11 cellular contexts compared by ENCODE assay signal in genomic region chr2:134320930-134321329, GRCh38.
DNase-seq lines count a peak whose midpoint lies in the region; ATAC-seq and TF ChIP-seq lines count a peak whose summit lies in the region.
"Had no signal": no experiment of that assay in that cellular context is flagged by ENCODE, and none has a peak within 500 bp of the region (broad histone marks: within the 10 kb centered on the region; RNA-seq: fewer than 3 reads in every experiment).

No MANE protein-coding gene starts in this region.

- peaks cover 0 to 38% of the 10 kb centered on the region in 2 donors for H3K4me1 ChIP-seq in right atrium auricular region

- H3K27me3 ChIP-seq in right atrium auricular region (no peaks in the 10 kb centered on the region), dorsolateral prefrontal cortex (no peaks in the 10 kb centered on the region)
- H3K27me3 ChIP-seq: spleen had no signal

- no peaks in the 10 kb centered on the region for H3K27me3 Mint-ChIP-seq in activated B cell treated with CpG ODN at 0.5 μM for 24 hours

- CTCF ChIA-PET in activated B cell treated with CpG ODN at 0.5 μM for 24 hours (lab: Charles Lee) = interaction anchor here (1.2 kb wide), 1 partner anchor 90 kb away, joined by 3 read pairs; no protein-coding TSS in a partner anchor

- H3K27ac ChIP-seq in right atrium auricular region (no peak overlapping the region), dorsolateral prefrontal cortex (no peak overlapping the region)

- TF ChIP-seq CTCF in activated B cell treated with CpG ODN at 0.5 μM for 24 hours (IDR thresholded peaks at IDR 0.05) (no peak), right atrium auricular region (IDR thresholded peaks at IDR 0.05) (no peak), dorsolateral prefrontal cortex (IDR thresholded peaks at IDR 0.05 in 54 of 56, conservative IDR thresholded peaks at IDR 0.05 in 2 of 56; ENCODE audit: low read depth in 1 of 56, partially characterized antibody in 56 of 56) (no peak)

- peak overlapping the region; percentile 3; the same call in 1 of the 2 replicates for H3K4me3 ChIP-seq in Jurkat, Clone E6-1 (ENCODE audit: low read length)
- H3K4me3 ChIP-seq in right atrium auricular region = no peak overlapping the region
- H3K4me3 ChIP-seq in dorsolateral prefrontal cortex = no peak overlapping the region
- H3K4me3 ChIP-seq: spleen had no signal

- peak overlapping the region; percentile 65 for H3K27ac Mint-ChIP-seq in activated B cell treated with CpG ODN at 0.5 μM for 24 hours
- H3K27ac Mint-ChIP-seq in activated naive CD4-positive, alpha-beta T cell treated with anti-CD3 and anti-CD28 coated beads, Interleukin-2, amount 50 U/mL, for 72 hours = no peak overlapping the region

- H3K4me1 Mint-ChIP-seq in activated B cell treated with CpG ODN at 0.5 μM for 24 hours = peaks cover 90% of the 10 kb centered on the region

- H3K4me3 Mint-ChIP-seq in activated B cell treated with CpG ODN at 0.5 μM for 24 hours = no peak overlapping the region

- peak; percentile 36 for ATAC-seq in activated B cell treated with CpG ODN at 0.5 μM for 24 hours (ENCODE audit: low read depth)
- ATAC-seq in activated naive CD4-positive, alpha-beta T cell treated with anti-CD3 and anti-CD28 coated beads, Interleukin-2, amount 50 U/mL, for 72 hours = peak; percentile 60 to 77

- POLR2A ChIA-PET in activated B cell treated with CpG ODN at 0.5 μM for 24 hours (lab: Charles Lee) = no interaction called here

- DNase-seq in Jurkat, Clone E6-1 (ENCODE audit: low read depth, low spot score) = peak; percentile 82
- DNase-seq in activated B cell treated with CpG ODN at 0.5 μM for 24 hours (no peak), right atrium auricular region (ENCODE audit: low spot score) (no peak), dorsolateral prefrontal cortex (no peak), nucleus accumbens (lab: John Stamatoyannopoulos, UW) (no peak), HPDE6-E6E7 (ENCODE audit: extremely low spot score) (no peak)
- peak in 1 of 2 donors; percentile 8 for DNase-seq in activated naive CD4-positive, alpha-beta T cell treated with anti-CD3 and anti-CD28 coated beads, Interleukin-2, amount 50 U/mL, for 72 hours (ENCODE audit: low spot score in 2 of 2)
- peak; percentile 8 for DNase-seq in stimulated activated CD8-positive, alpha-beta memory T cell treated with anti-CD3 and anti-CD28 coated beads, Interleukin-7, amount 100 ng/mL, for 24 hours (ENCODE audit: low read depth)
- DNase-seq: NCI-H2227 treated with DMSO at 0.1 percent for 48 hours, spleen, trophoblast cell had no signal

- H3K36me3 Mint-ChIP-seq in activated B cell treated with CpG ODN at 0.5 μM for 24 hours (ENCODE audit: low read depth) = peaks cover 65% of the 10 kb centered on the region
- H3K36me3 Mint-ChIP-seq in activated naive CD4-positive, alpha-beta T cell treated with anti-CD3 and anti-CD28 coated beads, Interleukin-2, amount 50 U/mL, for 72 hours = peaks cover 8 to 33% of the 10 kb centered on the region in 2 donors

- intact Hi-C loops in activated B cell treated with CpG ODN at 0.5 μM for 24 hours (cut with micrococcal nuclease) = loop anchor here (2.0 kb wide), 1 partner anchor 14 kb away; no protein-coding TSS in a partner anchor
- intact Hi-C loops in dorsolateral prefrontal cortex (cut with DNase I) = no loop called here

- peaks cover 7% of the 10 kb centered on the region for H3K36me3 ChIP-seq in right atrium auricular region

- H3K9me3 Mint-ChIP-seq in activated B cell treated with CpG ODN at 0.5 μM for 24 hours = no peaks in the 10 kb centered on the region
- H3K9me3 Mint-ChIP-seq in activated naive CD4-positive, alpha-beta T cell treated with anti-CD3 and anti-CD28 coated beads, Interleukin-2, amount 50 U/mL, for 72 hours = no peaks in the 10 kb centered on the region

- no peaks in the 10 kb centered on the region for H3K9me3 ChIP-seq in right atrium auricular region
- H3K9me3 ChIP-seq: spleen had no signal

Comparison
In these comparisons a context has a peak if more than half of its experiments do, and no peak if none do; other contexts are left out.
1. DNase-seq: peak in Jurkat, Clone E6-1 (single experiment) and stimulated activated CD8-positive, alpha-beta memory T cell treated with anti-CD3 and anti-CD28 coated beads, Interleukin-7, amount 100 ng/mL, for 24 hours (single experiment); none in activated B cell treated with CpG ODN at 0.5 μM for 24 hours (single experiment), right atrium auricular region (single experiment), dorsolateral prefrontal cortex (0 of 10), nucleus accumbens (0 of 56) and HPDE6-E6E7 (single experiment).